In genomic region chr1:154733621-154734020, GRCh38 we compare ENCODE assay signal across 25 cellular contexts.
DNase-seq lines count a peak whose midpoint lies in the region; ATAC-seq lines count a peak whose summit lies in the region.
"Had no signal": no experiment of that assay in that cellular context is flagged by ENCODE, and none has a peak within 500 bp of the region (broad histone marks: within the 10 kb centered on the region; RNA-seq: fewer than 3 reads in every experiment).

No MANE protein-coding gene starts in this region.

- H3K27me3 ChIP-seq in BLaER1 (no peaks in the 10 kb centered on the region), neuronal stem cell (ENCODE audit: control insufficient read depth in 3 of 3, insufficient read depth in 3 of 3, low read depth in 1 of 3, low read length in 3 of 3) (no peaks in the 10 kb centered on the region)

- WGBS in neuronal stem cell (ENCODE audit: extremely low coverage in 2 of 2, insufficient read length in 2 of 2, insufficient replicate concordance in 1 of 2), 2 donors = no CpG with 5 or more reads among the region's 4 CpGs

- H4K8ac ChIP-seq in neuronal stem cell (ENCODE audit: low read depth, low read length) = no peak overlapping the region

- H4K91ac ChIP-seq in neuronal stem cell (ENCODE audit: low read depth, low read length, poor library complexity) = no peak overlapping the region

- H3K14ac ChIP-seq in neuronal stem cell (ENCODE audit: low read length) = no peak overlapping the region

- no peak overlapping the region for H2AK5ac ChIP-seq in neuronal stem cell (ENCODE audit: low read depth, low read length)

- no peaks in the 10 kb centered on the region for H3K9me3 Mint-ChIP-seq in activated T-helper 17 cell treated with anti-CD3 and anti-CD28 coated beads, Interleukin-2, amount 50 U/mL, for 72 hours
- no peaks in the 10 kb centered on the region for H3K9me3 Mint-ChIP-seq in activated naive CD8-positive, alpha-beta T cell treated with anti-CD3 and anti-CD28 coated beads, Interleukin-2, amount 50 U/mL, for 24 hours
- H3K9me3 Mint-ChIP-seq: CD8-positive, alpha-beta T cell; H9; HFFc6 had no signal

- DNase-seq in A172 (ENCODE audit: low spot score) (peak; percentile 46), neuronal stem cell (ENCODE audit: low spot score) (no peak), activated gamma-delta T cell (lab: John Stamatoyannopoulos, UW) (no peak)
- DNase-seq in activated naive CD8-positive, alpha-beta T cell treated with anti-CD3 and anti-CD28 coated beads, Interleukin-2, amount 50 U/mL, for 24 hours = no peak
- DNase-seq: ACHN; C1 segment of cervical spinal cord; CD8-positive, alpha-beta T cell; DND-41; GM23248; H9; HFFc6; KBM-7; MM.1S; NCI-H1048; NCI-H1417 treated with DMSO at 0.1 percent for 48 hours; NCI-H1930; NCI-H2227 treated with DMSO at 0.1 percent for 48 hours; NCI-H510A treated with DMSO at 0.1 percent for 48 hours; NCI-H774; NK-92 treated with Interleukin-12 subunit alpha and Interleukin-12 subunit beta, amount 100 ng/mL, for 24 hours had no signal

- no peak for ATAC-seq in activated T-helper 17 cell treated with anti-CD3 and anti-CD28 coated beads, Interleukin-2, amount 50 U/mL, for 72 hours (replicated peaks)
- ATAC-seq in activated naive CD8-positive, alpha-beta T cell treated with anti-CD3 and anti-CD28 coated beads, Interleukin-2, amount 50 U/mL, for 24 hours = no peak
- ATAC-seq in GM18858 (IDR thresholded peaks at IDR 0.05; ENCODE audit: unreplicated experiment) = no peak
- ATAC-seq: CD8-positive, alpha-beta T cell; GM12878; HepG2 had no signal

- H3K4ac ChIP-seq in neuronal stem cell (ENCODE audit: low read length) = no peak overlapping the region

- no peak overlapping the region for H3K4me3 ChIP-seq in BLaER1
- no peak overlapping the region for H3K4me3 ChIP-seq in neuronal stem cell (ENCODE audit: low read length in 2 of 2)
- H3K4me3 ChIP-seq: GM12878, GM23248 had no signal

- H3K27ac ChIP-seq in BLaER1 = no peak overlapping the region
- no peak overlapping the region for H3K27ac ChIP-seq in neuronal stem cell (replicated peaks; ENCODE audit: low read length)
- H3K27ac ChIP-seq: GM23248 had no signal

- peak overlapping the region; percentile 35 for H3K27ac Mint-ChIP-seq in activated T-helper 17 cell treated with anti-CD3 and anti-CD28 coated beads, Interleukin-2, amount 50 U/mL, for 72 hours
- H3K27ac Mint-ChIP-seq in activated naive CD8-positive, alpha-beta T cell treated with anti-CD3 and anti-CD28 coated beads, Interleukin-2, amount 50 U/mL, for 24 hours = no peak overlapping the region
- H3K27ac Mint-ChIP-seq: CD8-positive, alpha-beta T cell; HFFc6 had no signal

- no peak overlapping the region for H3K18ac ChIP-seq in neuronal stem cell (ENCODE audit: low read length)

- no peak overlapping the region for H2BK15ac ChIP-seq in neuronal stem cell (ENCODE audit: low read length)

- H3K9ac ChIP-seq in BLaER1 = no peak overlapping the region
- no peak overlapping the region for H3K9ac ChIP-seq in neuronal stem cell (ENCODE audit: low read depth, low read length, poor library complexity)
- H3K9ac ChIP-seq: GM23248 had no signal

- no peaks in the 10 kb centered on the region for H3K36me3 Mint-ChIP-seq in activated T-helper 17 cell treated with anti-CD3 and anti-CD28 coated beads, Interleukin-2, amount 50 U/mL, for 72 hours (ENCODE audit: low read depth)
- H3K36me3 Mint-ChIP-seq in activated naive CD8-positive, alpha-beta T cell treated with anti-CD3 and anti-CD28 coated beads, Interleukin-2, amount 50 U/mL, for 24 hours (ENCODE audit: low read depth) = no peaks in the 10 kb centered on the region
- H3K36me3 Mint-ChIP-seq: CD8-positive, alpha-beta T cell had no signal

- H2BK12ac ChIP-seq in neuronal stem cell (ENCODE audit: low read length) = no peak overlapping the region

- peaks cover 29% of the 10 kb centered on the region for H3K4me1 Mint-ChIP-seq in activated T-helper 17 cell treated with anti-CD3 and anti-CD28 coated beads, Interleukin-2, amount 50 U/mL, for 72 hours
- H3K4me1 Mint-ChIP-seq in activated naive CD8-positive, alpha-beta T cell treated with anti-CD3 and anti-CD28 coated beads, Interleukin-2, amount 50 U/mL, for 24 hours = peaks cover 59% of the 10 kb centered on the region

- H3K79me1 ChIP-seq in neuronal stem cell (ENCODE audit: low read depth, low read length) = no peaks in the 10 kb centered on the region

- peak overlapping the region; percentile 43 for H3K4me2 ChIP-seq in BLaER1
- H3K4me2 ChIP-seq in neuronal stem cell (ENCODE audit: insufficient read depth, low read length, poor library complexity, severe bottlenecking) = no peak overlapping the region

- no peak overlapping the region for H2BK120ac ChIP-seq in neuronal stem cell (ENCODE audit: low read depth, low read length)

- H3K27me3 Mint-ChIP-seq in activated T-helper 17 cell treated with anti-CD3 and anti-CD28 coated beads, Interleukin-2, amount 50 U/mL, for 72 hours = peaks cover 26% of the 10 kb centered on the region
- peaks cover 2% of the 10 kb centered on the region for H3K27me3 Mint-ChIP-seq in activated naive CD8-positive, alpha-beta T cell treated with anti-CD3 and anti-CD28 coated beads, Interleukin-2, amount 50 U/mL, for 24 hours

- H2AFZ ChIP-seq in neuronal stem cell (ENCODE audit: low read length) = no peak overlapping the region
- H2AFZ ChIP-seq: GM23248 had no signal

- H3K36me3 ChIP-seq in BLaER1 (no peaks in the 10 kb centered on the region), neuronal stem cell (replicated peaks in 1 of 2; ENCODE audit: control insufficient read depth in 2 of 2, insufficient read depth in 2 of 2, low read length in 2 of 2) (no peaks in the 10 kb centered on the region)

- no peak overlapping the region for H3K4me3 Mint-ChIP-seq in activated T-helper 17 cell treated with anti-CD3 and anti-CD28 coated beads, Interleukin-2, amount 50 U/mL, for 72 hours
- H3K4me3 Mint-ChIP-seq in activated naive CD8-positive, alpha-beta T cell treated with anti-CD3 and anti-CD28 coated beads, Interleukin-2, amount 50 U/mL, for 24 hours = no peak overlapping the region
- H3K4me3 Mint-ChIP-seq: CD8-positive, alpha-beta T cell; H9; HFFc6 had no signal

- H3K9me3 ChIP-seq in BLaER1 (no peaks in the 10 kb centered on the region), neuronal stem cell (replicated peaks in 1 of 2; ENCODE audit: control insufficient read depth in 2 of 2, insufficient read depth in 1 of 2, low read depth in 1 of 2, low read length in 2 of 2) (peaks cover 0 to 5% of the 10 kb centered on the region in 2 donors)

- no peak overlapping the region for H3K23ac ChIP-seq in neuronal stem cell (ENCODE audit: low read depth, low read length, poor library complexity)

- peak overlapping the region; percentile 1 for H2BK5ac ChIP-seq in neuronal stem cell (ENCODE audit: low read length)

- H3K4me1 ChIP-seq in BLaER1 (peaks cover 45% of the 10 kb centered on the region), neuronal stem cell (ENCODE audit: control insufficient read depth in 2 of 2, insufficient read depth in 1 of 2, low read depth in 1 of 2, low read length in 2 of 2) (peaks cover 19 to 33% of the 10 kb centered on the region in 2 donors)

- no peaks in the 10 kb centered on the region for H4K20me1 ChIP-seq in BLaER1
